In the genomic region with DNA sequence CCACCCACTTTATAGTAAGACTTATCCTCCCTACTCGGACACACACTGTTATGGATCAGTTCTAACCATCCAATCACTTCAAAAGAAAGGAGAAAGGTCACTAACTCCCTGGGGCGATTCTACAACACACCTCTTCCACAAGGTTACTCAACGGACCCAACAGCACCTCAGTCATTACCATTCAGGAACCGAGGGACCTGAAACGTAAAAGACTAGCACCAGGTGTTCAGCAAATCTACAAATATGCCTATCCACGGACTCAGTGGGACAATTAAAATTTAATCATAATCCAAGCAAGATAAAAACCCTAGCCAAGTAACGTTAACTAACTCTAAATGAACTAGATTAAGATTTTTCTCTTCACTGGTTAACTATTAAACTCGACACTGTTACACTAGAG, we compare ENCODE assay signal across 8 cellular contexts. TPM values are rescaled to one million over a fixed set of nuclear protein-coding genes. Genes with fewer than 3 reads are reported as not detected.
A peak's percentile ranks its signal among the peaks of the same experiment; 100 is the strongest.
DNase-seq lines count a peak whose midpoint lies in the region; TF ChIP-seq lines count a peak whose summit lies in the region.

No MANE protein-coding gene starts in this region.

- peak overlapping the region; percentile 94 for H3K9ac ChIP-seq in SK-N-MC (ENCODE audit: insufficient read length)

- H3K27ac ChIP-seq in SK-N-MC: peak overlapping the region; percentile 100

- H3K36me3 ChIP-seq in H7 (replicated peaks; ENCODE audit: control insufficient read depth, insufficient read depth, low read length) (peaks cover 34% of the 10 kb centered on the region), SK-N-MC (ENCODE audit: insufficient read depth, low read length) (peaks cover 49% of the 10 kb centered on the region)

- DNase-seq in H7: no peak
- DNase-seq in SK-N-MC (ENCODE audit: low read depth, low spot score): no peak
- DNase-seq in foreskin fibroblast: no peak
- no peak for DNase-seq in skeletal muscle cell (ENCODE audit: low read depth)
- DNase-seq in NK-92 treated with Interleukin-12 subunit alpha and Interleukin-12 subunit beta, amount 100 ng/mL, for 24 hours (lab: John Stamatoyannopoulos, UW): no peak
- no peak for DNase-seq in GM20000 (ENCODE audit: low spot score)
- DNase-seq in Ammon's horn (ENCODE audit: low spot score): no peak
- no peak for DNase-seq in HUDEP-2 (lab: John Stamatoyannopoulos, UW; ENCODE audit: unreplicated experiment in 76 of 76)

- TF ChIP-seq CTCF in foreskin fibroblast (IDR thresholded peaks at IDR 0.05; ENCODE audit: low read depth, low read length): no peak
- TF ChIP-seq CTCF in GM20000 (IDR thresholded peaks at IDR 0.05; ENCODE audit: extremely low read depth, missing control alignments): no peak

- H3K4me3 ChIP-seq in H7 (ENCODE audit: insufficient read depth, low read depth, low read length) (peak overlapping the region; percentile 99), SK-N-MC (peak overlapping the region; percentile 98), foreskin fibroblast (ENCODE audit: low read depth in 1 of 2, low read length in 2 of 2) (peak overlapping the region; percentile 94 to 100), skeletal muscle cell (ENCODE audit: low read depth, low read length) (peak overlapping the region; percentile 99)

- H3K9me3 ChIP-seq in SK-N-MC (ENCODE audit: low read depth, low read length): no peaks in the 10 kb centered on the region

- H3K27me3 ChIP-seq in H7 (ENCODE audit: control insufficient read depth, insufficient read depth, low read length): no peaks in the 10 kb centered on the region

RNA-seq across cellular contexts. Expression of a gene that starts 1.6 kb away (rescaled TPM):
- total RNA-seq in H7 (2014; rRNA removed; shearing (Covaris generic)): 7.3 and 10.1 TPM in 2 replicates

RNA-seq across cellular contexts. Expression of a gene that starts 2.6 kb away (rescaled TPM):
- 45.1 and 63.1 TPM in 2 replicates for total RNA-seq in H7 (2014; rRNA removed; shearing (Covaris generic))

RNA-seq across cellular contexts. Expression of a gene that starts 18.2 kb away (rescaled TPM):
- total RNA-seq in H7 (2014; rRNA removed; shearing (Covaris generic)): 0.33 and 3.1 TPM in 2 replicates

RNA-seq across cellular contexts. Expression of a gene that starts 18.5 kb away (rescaled TPM):
- 169 and 200 TPM in 2 replicates for total RNA-seq in H7 (2014; rRNA removed; shearing (Covaris generic))

RNA-seq across cellular contexts. Expression of a gene that starts 28.3 kb away (rescaled TPM):
- 26.8 and 42.0 TPM in 2 replicates for total RNA-seq in H7 (2014; rRNA removed; shearing (Covaris generic))
